ENCODE assay signal across 8 cellular contexts in the genomic region with DNA sequence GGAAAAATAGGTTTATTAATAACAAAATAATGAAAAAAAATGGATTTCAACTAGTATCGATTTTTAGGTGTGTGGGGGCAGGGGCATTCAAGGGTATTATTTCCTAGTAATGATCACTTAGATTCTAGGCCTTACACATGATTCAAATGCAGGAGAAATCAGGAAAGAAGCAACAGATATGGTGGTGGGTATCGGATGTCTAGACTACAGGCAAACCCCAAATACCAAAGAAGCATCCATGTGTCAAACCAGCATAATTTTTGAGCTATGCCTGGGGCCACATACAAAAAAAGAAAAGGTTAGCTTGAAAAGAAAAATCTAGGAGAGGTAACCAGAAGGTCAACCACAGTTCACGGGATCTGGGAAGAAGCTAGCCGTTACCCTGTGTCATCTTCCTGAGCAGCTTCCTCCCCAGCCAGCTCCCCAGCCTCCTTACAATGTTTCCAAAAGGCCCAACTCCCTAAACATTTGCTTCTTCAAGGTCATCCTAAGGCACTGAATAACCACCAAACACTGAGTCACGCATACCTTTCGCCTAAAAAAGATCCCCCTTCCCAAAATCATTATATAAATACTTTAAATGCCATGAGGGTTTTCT. TPM values are rescaled to one million over a fixed set of nuclear protein-coding genes. Genes with fewer than 3 reads are reported as not detected.
A peak's percentile ranks its signal among the peaks of the same experiment; 100 is the strongest.
DNase-seq lines count a peak whose midpoint lies in the region; ATAC-seq, FAIRE-seq and TF ChIP-seq lines count a peak whose summit lies in the region.

No MANE protein-coding gene starts in this region.

- no peaks in the 10 kb centered on the region for H3K27me3 Mint-ChIP-seq in CD8-positive, alpha-beta T cell (ENCODE audit: low read depth)

- H3K27ac Mint-ChIP-seq in CD8-positive, alpha-beta T cell, result peak overlapping the region; percentile 93

- peak overlapping the region; percentile 100 for H3K4me2 ChIP-seq in KMS-11

- H3K4me3 Mint-ChIP-seq in CD8-positive, alpha-beta T cell, result peak overlapping the region; percentile 92

- DNase-seq in CD8-positive, alpha-beta T cell, result no peak
- DNase-seq in astrocyte of the cerebellum (ENCODE audit: low read depth), result peak; percentile 55
- no peak for DNase-seq in frontal cortex (ENCODE audit: low spot score in 2 of 2)
- no peak for DNase-seq in medulla oblongata (ENCODE audit: extremely low spot score)
- DNase-seq in activated effector memory CD4-positive, alpha-beta T cell treated with Interleukin-2 at 50 U/mL for 16 hours, result no peak

- peaks cover 62% of the 10 kb centered on the region for H3K4me1 Mint-ChIP-seq in CD8-positive, alpha-beta T cell (ENCODE audit: low read depth)

- FAIRE-seq in frontal cortex (lab: Jason Lieb, UNC), result no peak

- H3K79me2 ChIP-seq in KMS-11 (ENCODE audit: insufficient read depth, low read depth), result peaks cover 80% of the 10 kb centered on the region

- intact Hi-C loops in CD8-positive, alpha-beta T cell (cut with DNase I, micrococcal nuclease), result loop anchor here (5.0 to 10.0 kb wide), 6 partner anchors 35 to 1940 kb away; a partner anchor contains a TSS

- in situ Hi-C loops in astrocyte of the cerebellum (cut with HindIII; ENCODE audit: low sequenced_read_pairs), result no loop called here

- H3K36me3 Mint-ChIP-seq in CD8-positive, alpha-beta T cell, result peaks cover 11% of the 10 kb centered on the region

- CTCF ChIA-PET in CD8-positive, alpha-beta T cell (lab: Charles Lee), result no interaction called here

- H3K4me3 ChIP-seq in CD8-positive, alpha-beta T cell (ENCODE audit: low read depth, low read length), result no peak overlapping the region
- no peak overlapping the region for H3K4me3 ChIP-seq in KMS-11 (IDR thresholded peaks at IDR 0.05; ENCODE audit: insufficient read depth, low read depth, low read length)
- H3K4me3 ChIP-seq in astrocyte of the cerebellum (ENCODE audit: low read depth, low read length), result peak overlapping the region; percentile 61
- peak overlapping the region; percentile 62 for H3K4me3 ChIP-seq in mononuclear cell (ENCODE audit: low read length)

- peak overlapping the region; percentile 96 for H3K27ac ChIP-seq in CD8-positive, alpha-beta T cell (ENCODE audit: low read depth, low read length)
- H3K27ac ChIP-seq in KMS-11, result peak overlapping the region; percentile 97

- no peaks in the 10 kb centered on the region for H3K9me3 Mint-ChIP-seq in CD8-positive, alpha-beta T cell

- no peak for TF ChIP-seq CTCF in CD8-positive, alpha-beta T cell (IDR thresholded peaks at IDR 0.05)
- TF ChIP-seq CTCF in KMS-11 (conservative IDR thresholded peaks at IDR 0.05; ENCODE audit: low read depth, low read length), result no peak
- TF ChIP-seq CTCF in astrocyte of the cerebellum (IDR thresholded peaks at IDR 0.05; ENCODE audit: low read depth, low read length, missing control alignments), result no peak

- no peaks in the 10 kb centered on the region for H3K36me3 ChIP-seq in CD8-positive, alpha-beta T cell (ENCODE audit: insufficient read depth, low read length)
- no peaks in the 10 kb centered on the region for H3K36me3 ChIP-seq in KMS-11 (ENCODE audit: insufficient read depth)

- H3K9me3 ChIP-seq in CD8-positive, alpha-beta T cell (ENCODE audit: low read length), result no peaks in the 10 kb centered on the region
- H3K9me3 ChIP-seq in mononuclear cell (ENCODE audit: low read depth, low read length), result no peaks in the 10 kb centered on the region

- peaks cover 49% of the 10 kb centered on the region for H3K4me1 ChIP-seq in CD8-positive, alpha-beta T cell (ENCODE audit: insufficient read depth, low read length)
- H3K4me1 ChIP-seq in KMS-11 (ENCODE audit: low read depth, poor library complexity, severe bottlenecking) (peaks cover 60% of the 10 kb centered on the region), mononuclear cell (ENCODE audit: insufficient read depth, low read length) (peaks cover 54% of the 10 kb centered on the region)

- POLR2A ChIA-PET in CD8-positive, alpha-beta T cell (lab: Charles Lee), result interaction anchor here (0.7 to 1.0 kb wide), 2 partner anchors 51 to 1322 kb away, joined by 3 to 5 read pairs; no protein-coding TSS in a partner anchor

- H3K27me3 ChIP-seq in CD8-positive, alpha-beta T cell (ENCODE audit: insufficient read depth, low read length), result no peaks in the 10 kb centered on the region
- no peaks in the 10 kb centered on the region for H3K27me3 ChIP-seq in KMS-11 (ENCODE audit: insufficient read depth, low read depth)
- H3K27me3 ChIP-seq in mononuclear cell (ENCODE audit: insufficient read depth, low read length), result no peaks in the 10 kb centered on the region

- H4K20me1 ChIP-seq in KMS-11 (ENCODE audit: insufficient read depth), result peaks cover 55% of the 10 kb centered on the region

- H2AFZ ChIP-seq in KMS-11 (ENCODE audit: low read depth), result no peak overlapping the region

- peak overlapping the region; percentile 97 for H3K9ac ChIP-seq in KMS-11

- ATAC-seq in CD8-positive, alpha-beta T cell, result no peak
- ATAC-seq in GM19455 (IDR thresholded peaks at IDR 0.05; ENCODE audit: unreplicated experiment), result no peak

RNA-seq across cellular contexts. Expression of a gene that starts 3.2 kb away (rescaled TPM):
- total RNA-seq in CD8-positive, alpha-beta T cell, result 100 to 1,000 TPM in 1 of 2 experiments, 10 to 100 TPM in 1; 93.7 to 108 TPM
- 109 TPM for total RNA-seq in mononuclear cell
- 16.7 TPM for total RNA-seq in frontal cortex

Comparison
In these comparisons a context has a peak if more than half of its experiments do, and no peak if none do; other contexts are left out.
1. H3K4me3 ChIP-seq: peak in astrocyte of the cerebellum (single experiment) and mononuclear cell (single experiment); none in CD8-positive, alpha-beta T cell (single experiment) and KMS-11 (single experiment).